In genomic region chr18:32435631-32436500, GRCh38 we compare ENCODE assay signal across 13 cellular contexts.
"Had no signal": no experiment of that assay in that cellular context is flagged by ENCODE, and none has a peak within 500 bp of the region (broad histone marks: within the 10 kb centered on the region; RNA-seq: fewer than 3 reads in every experiment).

No MANE protein-coding gene starts in this region.

- ATAC-seq: gastroesophageal sphincter; stimulated activated naive CD8-positive, alpha-beta T cell treated with anti-CD3 and anti-CD28 coated beads, Interleukin-15, Interleukin-2, amounts not matched to agents 100 U/mL and 50 U/mL, for 24 hours had no signal

- H3K27ac ChIP-seq: breast epithelium, gastroesophageal sphincter, hepatocyte, parathyroid adenoma, SK-N-MC had no signal

- H3K36me3 ChIP-seq: breast epithelium, gastroesophageal sphincter had no signal

- H3K9ac ChIP-seq: parathyroid adenoma had no signal

- H3K4me2 ChIP-seq: hepatocyte had no signal

- H3K4me1 ChIP-seq: breast epithelium had no signal

- H3K4me3 ChIP-seq: breast epithelium, gastroesophageal sphincter, hepatocyte, SK-N-MC had no signal

- H3K27me3 ChIP-seq: breast epithelium, gastroesophageal sphincter, hepatocyte had no signal

- DNase-seq: activated CD4-positive, CD25-positive, alpha-beta regulatory T cell treated with anti-CD3 and anti-CD28 coated beads, Interleukin-2, amount 50 U/mL, for 72 hours; activated naive CD4-positive, alpha-beta T cell; aorta; dermis blood vessel endothelial cell; islet precursor cell; retina; stimulated activated naive CD8-positive, alpha-beta T cell treated with anti-CD3 and anti-CD28 coated beads, Interleukin-15, Interleukin-2, amounts not matched to agents 100 U/mL and 50 U/mL, for 24 hours; T-helper 9 cell had no signal
